In the genomic region with DNA sequence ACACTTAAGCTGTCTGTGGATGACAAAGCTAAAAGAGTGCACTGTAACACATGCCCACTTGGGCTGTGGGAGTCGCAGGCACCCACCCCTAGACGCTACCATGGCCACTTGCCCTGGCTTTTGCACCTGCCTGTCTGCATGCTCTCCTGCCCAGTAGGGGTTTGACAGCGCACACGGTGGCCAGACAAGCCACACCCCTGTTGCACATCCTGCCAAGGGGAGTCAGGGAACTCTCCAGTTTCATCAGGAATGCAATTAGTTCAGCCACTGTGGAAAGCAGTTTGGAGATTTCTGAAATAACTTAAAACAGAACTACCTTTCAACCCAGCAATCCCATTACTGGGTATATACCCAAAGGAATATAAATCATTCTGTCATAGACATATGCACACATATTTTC, we compare ENCODE assay signal across 5 cellular contexts. TPM values are rescaled to one million over a fixed set of nuclear protein-coding genes. Genes with fewer than 3 reads are reported as not detected.
"Had no signal": no experiment of that assay in that cellular context is flagged by ENCODE, and none has a peak within 500 bp of the region (broad histone marks: within the 10 kb centered on the region; RNA-seq: fewer than 3 reads in every experiment).

No MANE protein-coding gene starts in this region.

RNA-seq across cellular contexts. Expression of gene TEKT4, which starts 35.7 kb away (rescaled TPM):
- total RNA-seq: GM23248, H4, H7, HepG2, HT-29 had no signal
